ENCODE assay signal across 21 cellular contexts in the genomic region with DNA sequence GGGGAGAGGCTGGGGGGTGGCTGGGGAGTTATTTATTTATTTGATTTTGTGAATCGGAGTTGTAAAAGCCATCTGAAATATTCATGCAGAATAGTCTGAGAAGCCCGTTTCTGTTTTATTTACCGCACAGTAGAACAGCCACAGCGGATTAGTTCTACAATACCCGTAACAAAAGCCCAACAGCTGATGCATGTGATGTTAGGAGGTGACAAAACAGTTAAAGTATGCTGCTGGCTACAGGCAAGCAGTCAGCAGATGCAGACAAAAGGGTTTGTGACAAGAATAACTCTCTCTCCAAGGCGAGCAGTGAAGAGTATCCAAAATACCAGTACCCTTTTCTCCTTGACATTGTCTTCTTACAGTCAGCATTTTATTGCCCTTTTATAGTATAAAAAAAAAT. TPM values are rescaled to one million over a fixed set of nuclear protein-coding genes. Genes with fewer than 3 reads are reported as not detected.
DNase-seq lines count a peak whose midpoint lies in the region; ATAC-seq, FAIRE-seq and TF ChIP-seq lines count a peak whose summit lies in the region.
"Had no signal": no experiment of that assay in that cellular context is flagged by ENCODE, and none has a peak within 500 bp of the region (broad histone marks: within the 10 kb centered on the region; RNA-seq: fewer than 3 reads in every experiment).

No MANE protein-coding gene starts in this region.

- peaks cover 38% of the 10 kb centered on the region for H3K79me2 ChIP-seq in HepG2 (ENCODE audit: insufficient read depth, low read length)

- H3K9ac ChIP-seq in HepG2 (ENCODE audit: insufficient read depth, low read depth, low read length) = no peak overlapping the region

- peak overlapping the region; percentile 85 for H3K27ac ChIP-seq in HepG2 (ENCODE audit: extremely low read length, insufficient read depth, low read length)
- H3K27ac ChIP-seq in right lobe of liver = peak overlapping the region in 1 of 3 donors; percentile 40
- H3K27ac ChIP-seq in upper lobe of left lung = no peak overlapping the region
- H3K27ac ChIP-seq in foreskin keratinocyte = no peak overlapping the region
- H3K27ac ChIP-seq: C4-2B, neutrophil, PC-9 had no signal

- peak overlapping the region; percentile 94 for H3K27ac Mint-ChIP-seq in neural crest cell (ENCODE audit: unreplicated experiment)
- H3K27ac Mint-ChIP-seq: activated naive CD8-positive, alpha-beta T cell had no signal

- peaks cover 14 to 65% of the 10 kb centered on the region in 2 experiments for H3K36me3 ChIP-seq in HepG2 (replicated peaks in 1 of 2; ENCODE audit: control insufficient read depth in 1 of 2, insufficient read depth in 2 of 2, low read length in 2 of 2)
- peaks cover 0 to 5% (median 0%) of the 10 kb centered on the region in 4 donors for H3K36me3 ChIP-seq in right lobe of liver
- H3K36me3 ChIP-seq in upper lobe of left lung = no peaks in the 10 kb centered on the region
- H3K36me3 ChIP-seq: neutrophil, transverse colon had no signal

- TF ChIP-seq RAD21 in HepG2 (CRISPR knock-in tag; IDR thresholded peaks at IDR 0.05) = no peak

- H2AFZ ChIP-seq in HepG2 (ENCODE audit: low read length) = no peak overlapping the region
- H2AFZ ChIP-seq: PC-9 had no signal

- H3K4me3 ChIP-seq in HepG2 (replicated peaks in 1 of 3; ENCODE audit: insufficient read depth in 1 of 3, low read depth in 2 of 3, low read length in 3 of 3) (no peak overlapping the region), right lobe of liver (no peak overlapping the region), upper lobe of left lung (no peak overlapping the region)
- H3K4me3 ChIP-seq: PC-9, smooth muscle cell, transverse colon had no signal

- POLR2A ChIA-PET in HepG2 (lab: Yijun Ruan, JAX) = interaction anchor here (1.0 to 9.8 kb wide), 7 partner anchors 7 to 658 kb away, joined by 3 to 150 read pairs (median 11); no protein-coding TSS in a partner anchor

- H3K4me1 Mint-ChIP-seq in neural crest cell = peaks cover 51% of the 10 kb centered on the region

- no peaks in the 10 kb centered on the region for H3K27me3 Mint-ChIP-seq in neural crest cell (ENCODE audit: low read depth)

- DNase-seq in HepG2 (ENCODE audit: low spot score) (no peak), right lobe of liver (no peak), left cardiac atrium (no peak), neural crest cell (ENCODE audit: low read depth, low spot score) (no peak), T-helper 9 cell (no peak), NCI-H774 (lab: John Stamatoyannopoulos, UW) (no peak), upper lobe of left lung (no peak), foreskin keratinocyte (no peak)
- DNase-seq: activated T-cell treated with anti-CD3 and anti-CD28 coated beads, Interleukin-2, amount 50 U/mL, for 4 hours; cerebellar nuclear complex; NCI-H2029; NCI-H524 treated with DMSO at 0.1 percent for 48 hours; PC-9; transverse colon had no signal

- no peak for FAIRE-seq in HepG2 (lab: Jason Lieb, UNC)
- FAIRE-seq: A204.1, endometrium, TTC549 had no signal

- H3K4me2 ChIP-seq in HepG2 (ENCODE audit: low read depth, low read length) = no peak overlapping the region
- H3K4me2 ChIP-seq: PC-9, smooth muscle cell had no signal

- no peak for TF ChIP-seq EP300 in HepG2 (IDR thresholded peaks at IDR 0.05; ENCODE audit: low read depth in 2 of 2, low read length in 2 of 2)
- no peak for TF ChIP-seq EP300 in HepG2 (CRISPR knock-in tag; IDR thresholded peaks at IDR 0.05; ENCODE audit: borderline replicate concordance)
- TF ChIP-seq EP300 in upper lobe of left lung (IDR thresholded peaks at IDR 0.05) = no peak

- H4K20me1 ChIP-seq in HepG2 (ENCODE audit: insufficient read depth, low read length) = no peaks in the 10 kb centered on the region

- WGBS in HepG2 (ENCODE audit: low lambda C conversion rate) = 94% methylated on average over 6 of the region's 6 CpGs
- WGBS in right lobe of liver (ENCODE audit: insufficient coverage, low coverage, low lambda C conversion rate, missing lambda C conversion rate) = 72% methylated on average over 6 of the region's 6 CpGs
- 68 to 81% methylated on average over 6 of the region's 6 CpGs for WGBS in upper lobe of left lung, 2 donors

- H3K27me3 ChIP-seq in HepG2 (ENCODE audit: control insufficient read depth in 1 of 2, insufficient read depth in 2 of 2, low read length in 2 of 2) = no peaks in the 10 kb centered on the region
- no peaks in the 10 kb centered on the region for H3K27me3 ChIP-seq in right lobe of liver
- H3K27me3 ChIP-seq in upper lobe of left lung = no peaks in the 10 kb centered on the region
- no peaks in the 10 kb centered on the region for H3K27me3 ChIP-seq in foreskin keratinocyte
- H3K27me3 ChIP-seq: neutrophil, transverse colon had no signal

- H3K9me3 ChIP-seq in HepG2 (ENCODE audit: low read length) = no peaks in the 10 kb centered on the region
- H3K9me3 ChIP-seq in right lobe of liver = no peaks in the 10 kb centered on the region
- no peaks in the 10 kb centered on the region for H3K9me3 ChIP-seq in upper lobe of left lung
- H3K9me3 ChIP-seq: neutrophil, transverse colon had no signal

- H3K9me3 Mint-ChIP-seq in neural crest cell = no peaks in the 10 kb centered on the region
- H3K9me3 Mint-ChIP-seq: activated T-cell treated with anti-CD3 and anti-CD28 coated beads, Interleukin-2, amount 50 U/mL, for 4 hours had no signal

- TF ChIP-seq POLR2A in HepG2 (IDR thresholded peaks at IDR 0.05; ENCODE audit: insufficient read depth in 1 of 2, low read depth in 2 of 2, low read length in 2 of 2) = no peak
- no peak for TF ChIP-seq POLR2A in right lobe of liver (IDR thresholded peaks at IDR 0.05)
- TF ChIP-seq POLR2A in upper lobe of left lung (IDR thresholded peaks at IDR 0.05) = no peak

- TF ChIP-seq CTCF in HepG2 (CRISPR knock-in tag; IDR thresholded peaks at IDR 0.05) (no peak), right lobe of liver (IDR thresholded peaks at IDR 0.05) (no peak), neural crest cell (conservative IDR thresholded peaks at IDR 0.05) (no peak), upper lobe of left lung (IDR thresholded peaks at IDR 0.05) (no peak), foreskin keratinocyte (conservative IDR thresholded peaks at IDR 0.05) (no peak)

- no peak for ATAC-seq in HepG2
- ATAC-seq in right lobe of liver = no peak
- ATAC-seq in left cardiac atrium = peak; percentile 81 to 86
- ATAC-seq in upper lobe of left lung (ENCODE audit: low FRiP score in 2 of 2) = no peak
- ATAC-seq in foreskin keratinocyte = no peak
- ATAC-seq: activated T-cell treated with anti-CD3 and anti-CD28 coated beads, Interleukin-2, amount 50 U/mL, for 4 hours had no signal

- H3K36me3 Mint-ChIP-seq in neural crest cell (ENCODE audit: low read depth) = no peaks in the 10 kb centered on the region
- H3K36me3 Mint-ChIP-seq: activated naive CD8-positive, alpha-beta T cell had no signal

- CTCF ChIA-PET in HepG2 (lab: Yijun Ruan, JAX; ENCODE audit: low intra/inter-chr PET ratio, low total read pairs) = no interaction called here

- in situ Hi-C loops in HepG2 (cut with HindIII; ENCODE audit: extremely low pct_ligation_motif_present, low pct_unique_long_range_greater_than_20kb) = no loop called here

- BruUV-seq in HepG2 (replicated peaks; lab: Mats Ljungman, UMichigan) = no TSS peak

- intact Hi-C loops in HepG2 (cut with micrococcal nuclease; ENCODE audit: unreplicated experiment) = loop anchor here (2.0 kb wide), 1 partner anchor 21 kb away; no protein-coding TSS in a partner anchor
- intact Hi-C loops in right lobe of liver (cut with DNase I) = no loop called here
- intact Hi-C loops in left cardiac atrium (cut with DNase I) = loop anchor here in 1 of 2 donors (5.0 kb wide), 2 partner anchors 37 to 78 kb away; no protein-coding TSS in a partner anchor

- H3K4me3 Mint-ChIP-seq in neural crest cell = peak overlapping the region; percentile 36
- H3K4me3 Mint-ChIP-seq: activated naive CD8-positive, alpha-beta T cell; activated T-cell treated with anti-CD3 and anti-CD28 coated beads, Interleukin-2, amount 50 U/mL, for 4 hours had no signal

- H3K4me1 ChIP-seq in HepG2 (ENCODE audit: insufficient read depth, low read length) (peaks cover 81% of the 10 kb centered on the region), right lobe of liver (peaks cover 0 to 57% (median 25%) of the 10 kb centered on the region in 4 donors), upper lobe of left lung (no peaks in the 10 kb centered on the region), foreskin keratinocyte (no peaks in the 10 kb centered on the region)
- H3K4me1 ChIP-seq: transverse colon had no signal

TF ChIP-seq in HepG2, 621 proteins besides CTCF, POLR2A, EP300 and RAD21:
- TF ChIP-seq HNRNPK (IDR thresholded peaks at IDR 0.05; ENCODE audit: low read depth, low read length, poor library complexity, severe bottlenecking) = peak; percentile 21
- TF ChIP-seq FOXO1 (CRISPR knock-in tag; IDR thresholded peaks at IDR 0.05) = no peak

RNA-seq across cellular contexts. Expression of a gene that starts 42.0 kb away (rescaled TPM):
- 30.2 and 48.5 TPM in 2 replicates for total RNA-seq in HepG2 (2016; rRNA removed; fragmentation: Illumina TruSeq; extraction: Trizol)
- total RNA-seq in HepG2 (2016; cell fraction: cytosol; rRNA removed; fragmentation: Illumina TruSeq; extraction: Trizol; ENCODE audit: low read depth) = 18.3 and 23.4 TPM in 2 replicates
- 30.0 and 40.1 TPM in 2 replicates for total RNA-seq in HepG2 (2016; cell fraction: insoluble cytoplasmic fraction; rRNA removed; fragmentation: Illumina TruSeq; extraction: Trizol)
- total RNA-seq in HepG2 (2016; cell fraction: membrane; rRNA removed; fragmentation: Illumina TruSeq; extraction: Trizol) = 37.4 and 49.2 TPM in 2 replicates
- 48.9 and 52.6 TPM in 2 replicates for total RNA-seq in HepG2 (2016; cell fraction: nucleus; rRNA removed; fragmentation: Illumina TruSeq; extraction: Trizol)
- polyA plus RNA-seq in HepG2 (2011; rRNA removed) = 10.0 and 12.3 TPM in 2 replicates
- polyA plus RNA-seq in HepG2 (2011; cell fraction: cytosol; rRNA removed) = 6.4 and 10.1 TPM in 2 replicates
- polyA plus RNA-seq in HepG2 (2011; cell fraction: nucleus; rRNA removed) = 24.5 and 25.6 TPM in 2 replicates
- polyA plus RNA-seq in HepG2 (2012) = 32.4 and 38.1 TPM in 2 replicates
- polyA plus RNA-seq in HepG2 (2016; cell fraction: cytosol; fragmentation: Illumina TruSeq; extraction: Trizol; ENCODE audit: low read depth) = 0.63 and 0.75 TPM in 2 replicates
- 32.3 and 34.3 TPM in 2 replicates for polyA plus RNA-seq in HepG2 (2016; cell fraction: insoluble cytoplasmic fraction; fragmentation: Illumina TruSeq; extraction: Trizol; ENCODE audit: low read depth)
- 2.9 and 3.5 TPM in 2 replicates for polyA plus RNA-seq in HepG2 (2016; cell fraction: membrane; fragmentation: Illumina TruSeq; extraction: Trizol; ENCODE audit: low read depth)
- 47.2 and 51.1 TPM in 2 replicates for polyA plus RNA-seq in HepG2 (2016; cell fraction: nucleus; fragmentation: Illumina TruSeq; extraction: Trizol; ENCODE audit: insufficient read depth, low read depth)
- 40.4 TPM in 1 of 2 replicates, not detected in the other for polyA minus RNA-seq in HepG2 (2011; rRNA and poly(A)+ RNA removed; ENCODE audit: low replicate concordance)
- 37.0 and 45.5 TPM in 2 replicates for polyA minus RNA-seq in HepG2 (2011; cell fraction: cytosol; rRNA and poly(A)+ RNA removed)
- 45.6 and 52.3 TPM in 2 replicates for polyA minus RNA-seq in HepG2 (2011; cell fraction: nucleus; rRNA and poly(A)+ RNA removed)
- total RNA-seq in right lobe of liver = 100 to 1,000 TPM in 4 of 6 experiments, 10 to 100 TPM in 2; 79.6 to 186 (median 164) TPM
- 10 to 100 TPM; 59.5 to 77.9 TPM for total RNA-seq in left cardiac atrium
- 14.3 and 17.5 TPM in 2 replicates for total RNA-seq in neural crest cell
- 10 to 100 TPM in 1 of 6 donors, 1 to 10 TPM in 5; 2.3 to 11.1 (median 3.8) TPM for total RNA-seq in upper lobe of left lung
- 0.21 and 0.31 TPM in 2 replicates for total RNA-seq in foreskin keratinocyte
- polyA plus RNA-seq in foreskin keratinocyte = 0.02 TPM in 2 replicates
- total RNA-seq: PC-9 had no signal

Comparison
In these comparisons a context has a peak if more than half of its experiments do, and no peak if none do; other contexts are left out.
1. ATAC-seq: peak in left cardiac atrium (2 of 2); none in HepG2 (single experiment), right lobe of liver (0 of 4), upper lobe of left lung (0 of 2) and foreskin keratinocyte (single experiment).